In the genomic region with DNA sequence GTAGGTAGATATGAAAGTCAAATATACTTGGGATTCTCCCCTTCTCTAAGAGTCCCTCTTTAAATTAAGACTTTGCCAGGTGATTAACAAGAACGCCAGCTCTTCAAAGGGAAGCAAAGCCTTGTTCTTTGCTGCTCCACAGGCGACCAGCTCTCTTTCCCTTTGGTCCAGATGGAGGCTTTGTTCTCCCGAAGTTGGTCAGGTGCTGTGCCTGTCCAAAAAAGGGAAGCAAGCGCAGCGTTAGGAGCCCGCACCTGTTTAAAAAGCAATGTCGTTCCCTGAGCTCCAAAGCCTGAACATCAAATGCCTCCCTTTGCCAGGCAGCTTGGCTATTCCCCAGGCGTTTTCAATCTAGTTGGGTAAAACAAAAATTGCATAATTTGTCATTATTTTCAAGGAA, we compare ENCODE assay signal across 28 cellular contexts.
"Had no signal": no experiment of that assay in that cellular context is flagged by ENCODE, and none has a peak within 500 bp of the region (broad histone marks: within the 10 kb centered on the region; RNA-seq: fewer than 3 reads in every experiment).

No MANE protein-coding gene starts in this region.

- H3K27ac ChIP-seq: breast epithelium, coronary artery, left lung, lower lobe of right lung, ovary, right lobe of liver, thoracic aorta, uterus had no signal

- ATAC-seq: activated CD8-positive, alpha-beta memory T cell treated with anti-CD3 and anti-CD28 coated beads, Interleukin-2, amount 10 ng/mL, durations not matched to agents 7 days and 5 days; activated CD8-positive, alpha-beta T cell treated with anti-CD3 and anti-CD28 coated beads for 36 hours; activated naive CD4-positive, alpha-beta T cell treated with anti-CD3 and anti-CD28 coated beads, Interleukin-2, amount 50 U/mL, for 72 hours; effector memory CD8-positive, alpha-beta T cell; left lung; lower lobe of right lung; mucosa of descending colon; right lobe of liver had no signal

- H3K27me3 Mint-ChIP-seq: activated B cell treated with CpG ODN at 0.5 μM for 24 hours; activated CD8-positive, alpha-beta memory T cell treated with anti-CD3 and anti-CD28 coated beads, Interleukin-2, amount 10 ng/mL, durations not matched to agents 7 days and 5 days; activated CD8-positive, alpha-beta T cell treated with anti-CD3 and anti-CD28 coated beads for 36 hours; effector memory CD8-positive, alpha-beta T cell; stimulated activated naive CD8-positive, alpha-beta T cell treated with anti-CD3 and anti-CD28 coated beads, Interleukin-15, Interleukin-2, amounts not matched to agents 100 ng/mL and 50 ng/mL, for 24 hours; type B pancreatic cell had no signal

- H3K36me3 Mint-ChIP-seq: activated CD8-positive, alpha-beta memory T cell treated with anti-CD3 and anti-CD28 coated beads, Interleukin-2, amount 10 ng/mL, durations not matched to agents 7 days and 5 days; activated naive CD4-positive, alpha-beta T cell treated with anti-CD3 and anti-CD28 coated beads, Interleukin-2, amount 50 U/mL, for 72 hours; type B pancreatic cell had no signal

- H3K27me3 ChIP-seq: breast epithelium, left lung, ovary, right lobe of liver, uterus had no signal

- H3K4me1 Mint-ChIP-seq: activated B cell treated with CpG ODN at 0.5 μM for 24 hours; activated CD8-positive, alpha-beta memory T cell treated with anti-CD3 and anti-CD28 coated beads, Interleukin-2, amount 10 ng/mL, durations not matched to agents 7 days and 5 days; nephron had no signal

- DNase-seq: activated B cell treated with CpG ODN at 0.5 μM for 24 hours; activated CD4-positive, alpha-beta T cell treated with anti-CD3 and anti-CD28 coated beads, Interleukin-2, amount 50 U/mL, for 1 hour; activated CD8-positive, alpha-beta memory T cell treated with anti-CD3 and anti-CD28 coated beads, Interleukin-2, amount 10 ng/mL, durations not matched to agents 7 days and 5 days; activated CD8-positive, alpha-beta T cell treated with anti-CD3 and anti-CD28 coated beads for 36 hours; activated T-cell treated with anti-CD3 and anti-CD28 coated beads, Interleukin-2, amount 50 U/mL, for 48 hours; central memory CD4-positive, alpha-beta T cell; effector memory CD8-positive, alpha-beta T cell; head of caudate nucleus; hypothalamus; left lung; lower lobe of right lung; mesenchymal stem cell; mucosa of descending colon; ovary; right lobe of liver; stimulated activated CD4-positive, alpha-beta T cell treated with anti-CD3 and anti-CD28 coated beads, Interleukin-12 subunit alpha, Interleukin-12 subunit beta, amount 100 ng/mL, for 4 hours; stimulated activated CD4-positive, alpha-beta T cell treated with anti-CD3 and anti-CD28 coated beads, Interleukin-4, amount 100 ng/mL, for 1 hour; T-helper 2 cell; uterus had no signal

- H3K9me3 Mint-ChIP-seq: type B pancreatic cell had no signal

- H3K4me1 ChIP-seq: breast epithelium, left lung, lower lobe of right lung, right lobe of liver, uterus had no signal

- H3K4me3 ChIP-seq: breast epithelium, coronary artery, left lung, lower lobe of right lung, mucosa of descending colon, ovary, right lobe of liver, thoracic aorta, uterus had no signal

- H3K4me3 Mint-ChIP-seq: activated B cell treated with CpG ODN at 0.5 μM for 24 hours; activated CD8-positive, alpha-beta memory T cell treated with anti-CD3 and anti-CD28 coated beads, Interleukin-2, amount 10 ng/mL, durations not matched to agents 7 days and 5 days; activated CD8-positive, alpha-beta T cell treated with anti-CD3 and anti-CD28 coated beads for 36 hours; effector memory CD8-positive, alpha-beta T cell; nephron; stimulated activated naive CD8-positive, alpha-beta T cell treated with anti-CD3 and anti-CD28 coated beads, Interleukin-15, Interleukin-2, amounts not matched to agents 100 ng/mL and 50 ng/mL, for 24 hours; type B pancreatic cell had no signal

- H3K27ac Mint-ChIP-seq: activated B cell treated with CpG ODN at 0.5 μM for 24 hours; activated CD8-positive, alpha-beta memory T cell treated with anti-CD3 and anti-CD28 coated beads, Interleukin-2, amount 10 ng/mL, durations not matched to agents 7 days and 5 days; activated CD8-positive, alpha-beta T cell treated with anti-CD3 and anti-CD28 coated beads for 36 hours; activated naive CD4-positive, alpha-beta T cell treated with anti-CD3 and anti-CD28 coated beads, Interleukin-2, amount 50 U/mL, for 72 hours; activated T-helper 2 cell treated with anti-CD3 and anti-CD28 coated beads, Interferon-gamma antibody, Interleukin-2, Interleukin-4, amounts not matched to agents 10 μg/mL and 5 μg/mL and 100 μg/mL, durations not matched to agents 14 hours and 24 hours and 36 hours; effector memory CD8-positive, alpha-beta T cell; nephron; progenitor cell of endocrine pancreas; stimulated activated naive CD8-positive, alpha-beta T cell treated with anti-CD3 and anti-CD28 coated beads, Interleukin-15, Interleukin-2, amounts not matched to agents 100 ng/mL and 50 ng/mL, for 24 hours; type B pancreatic cell had no signal

- H3K9me3 ChIP-seq: breast epithelium, left lung, lower lobe of right lung, mucosa of descending colon, ovary, right lobe of liver, thoracic aorta, uterus had no signal

- H3K36me3 ChIP-seq: breast epithelium, left lung, lower lobe of right lung, ovary, right lobe of liver, thoracic aorta, uterus had no signal
